Comparison of ENCODE assay signal across 9 cellular contexts in the genomic region with DNA sequence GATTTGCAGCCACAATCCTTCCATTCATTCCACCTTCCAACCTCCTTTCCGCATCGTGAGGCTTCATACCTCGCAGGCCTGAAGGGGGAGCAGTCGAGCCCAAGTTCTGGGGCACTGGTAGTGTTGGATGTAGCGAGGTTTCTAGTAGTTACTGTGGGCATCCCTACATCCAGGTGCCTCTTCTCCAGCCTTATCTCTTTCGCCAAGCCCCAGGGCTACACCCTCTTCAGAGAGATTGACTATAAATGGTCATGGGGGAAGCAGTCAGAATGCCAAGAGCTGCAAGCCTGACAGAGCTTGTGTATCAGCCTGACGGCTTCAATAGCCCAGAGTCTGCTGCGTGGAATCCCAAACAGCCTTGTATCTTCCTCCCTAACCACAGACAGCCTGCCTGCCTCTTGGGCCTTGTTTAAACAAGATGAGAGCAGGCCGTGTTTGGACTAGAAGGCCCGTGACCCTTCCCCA. TPM values are rescaled to one million over a fixed set of nuclear protein-coding genes. Genes with fewer than 3 reads are reported as not detected.
DNase-seq lines count a peak whose midpoint lies in the region; ATAC-seq and TF ChIP-seq lines count a peak whose summit lies in the region.
"Had no signal": no experiment of that assay in that cellular context is flagged by ENCODE, and none has a peak within 500 bp of the region (broad histone marks: within the 10 kb centered on the region; RNA-seq: fewer than 3 reads in every experiment).

No MANE protein-coding gene starts in this region.

- no peak overlapping the region for H3K4me2 ChIP-seq in OCI-LY1 (ENCODE audit: low read length)

- no peak for ATAC-seq in T-helper 17 cell

- no peaks in the 10 kb centered on the region for H3K4me1 Mint-ChIP-seq in T-helper 17 cell

- H3K9me3 ChIP-seq in OCI-LY1 (ENCODE audit: low read length): no peaks in the 10 kb centered on the region
- no peaks in the 10 kb centered on the region for H3K9me3 ChIP-seq in esophagus muscularis mucosa
- no peaks in the 10 kb centered on the region for H3K9me3 ChIP-seq in T-helper 17 cell (ENCODE audit: control insufficient read depth, low read length, poor library complexity, severe bottlenecking)
- H3K9me3 ChIP-seq in MG63: no peaks in the 10 kb centered on the region

- no peak overlapping the region for H3K9ac ChIP-seq in OCI-LY1 (ENCODE audit: low read length)

- H3K4me3 ChIP-seq in OCI-LY1 (ENCODE audit: low read depth, low read length, poor library complexity, severe bottlenecking) (no peak overlapping the region), esophagus muscularis mucosa (no peak overlapping the region), MG63 (no peak overlapping the region)

- H3K9me2 ChIP-seq in OCI-LY1 (ENCODE audit: low read depth, low read length): no peaks in the 10 kb centered on the region

- H3F3A ChIP-seq in OCI-LY1 (ENCODE audit: insufficient read depth, low read length): no peaks in the 10 kb centered on the region

- TF ChIP-seq EP300 in esophagus muscularis mucosa (IDR thresholded peaks at IDR 0.05): no peak

- H3K27me3 Mint-ChIP-seq in T-helper 17 cell: peaks cover 33% of the 10 kb centered on the region

- H3K4me1 ChIP-seq in OCI-LY1 (ENCODE audit: insufficient read depth, low read length, severe bottlenecking): no peaks in the 10 kb centered on the region
- peaks cover 0 to 97% (median 84%) of the 10 kb centered on the region in 4 donors for H3K4me1 ChIP-seq in esophagus muscularis mucosa

- H3K79me2 ChIP-seq in OCI-LY1 (ENCODE audit: insufficient read depth, low read length): no peaks in the 10 kb centered on the region

- intact Hi-C loops in esophagus muscularis mucosa (cut with DNase I): loop anchor here (2.0 to 5.0 kb wide), 2 partner anchors 44 to 71 kb away; no protein-coding TSS in a partner anchor

- TF ChIP-seq POLR2A in esophagus muscularis mucosa (IDR thresholded peaks at IDR 0.05; ENCODE audit: low read depth): no peak

- no peaks in the 10 kb centered on the region for H3K36me3 ChIP-seq in OCI-LY1 (ENCODE audit: insufficient read depth, low read length)
- no peaks in the 10 kb centered on the region for H3K36me3 ChIP-seq in esophagus muscularis mucosa
- peaks cover 69% of the 10 kb centered on the region for H3K36me3 ChIP-seq in MG63

- H3K4me3 Mint-ChIP-seq in T-helper 17 cell: no peak overlapping the region

- H3K36me3 Mint-ChIP-seq in T-helper 17 cell (ENCODE audit: low read depth): no peaks in the 10 kb centered on the region

- DNase-seq in NCI-H526 (lab: John Stamatoyannopoulos, UW) (peak; percentile 29 to 77), NCI-H526 treated with DMSO at 0.1 percent for 48 hours (lab: John Stamatoyannopoulos, UW) (no peak), esophagus muscularis mucosa (ENCODE audit: extremely low spot score) (no peak), occipital lobe (lab: John Stamatoyannopoulos, UW) (peak; percentile 18), cortex of kidney (lab: John Stamatoyannopoulos, UW) (no peak), T-helper 17 cell (no peak), MG63 (no peak)

- no peaks in the 10 kb centered on the region for H3K27me3 ChIP-seq in OCI-LY1 (ENCODE audit: insufficient read depth, low read length)
- no peaks in the 10 kb centered on the region for H3K27me3 ChIP-seq in esophagus muscularis mucosa
- H3K27me3 ChIP-seq in MG63: no peaks in the 10 kb centered on the region

- no peak overlapping the region for H3K27ac Mint-ChIP-seq in T-helper 17 cell

- 36% methylated on average over 9 of the region's 10 CpGs for WGBS in esophagus muscularis mucosa

- H3K27ac ChIP-seq in OCI-LY1 (ENCODE audit: low read depth, low read length, poor library complexity, severe bottlenecking): no peak overlapping the region
- peak overlapping the region; percentile 73 to 83 (median 78) for H3K27ac ChIP-seq in esophagus muscularis mucosa (replicated peaks in 1 of 4)

- no peak overlapping the region for H2AFZ ChIP-seq in OCI-LY1 (ENCODE audit: low read length)

- TF ChIP-seq CTCF in OCI-LY1 (IDR thresholded peaks at IDR 0.05; ENCODE audit: low read length) (peak; percentile 39; the same call in 1 of the 2 replicates), esophagus muscularis mucosa (IDR thresholded peaks at IDR 0.05) (peak; percentile 49 to 59 (median 57))

- H4K20me1 ChIP-seq in OCI-LY1 (ENCODE audit: insufficient read depth, low read length): no peaks in the 10 kb centered on the region

RNA-seq across cellular contexts. Expression of a gene that starts 28.9 kb away (rescaled TPM):
- total RNA-seq in esophagus muscularis mucosa: 100 to 1,000 TPM; 169 to 215 (median 197) TPM
- 42.0 TPM for total RNA-seq in occipital lobe
- under 1 TPM; 0.26 to 0.67 TPM for total RNA-seq in T-helper 17 cell
- total RNA-seq in MG63 (2014; rRNA removed; shearing (Covaris generic); ENCODE audit: low replicate concordance): 78.3 and 109 TPM in 2 replicates
- total RNA-seq: activated CD8-positive, alpha-beta memory T cell treated with anti-CD3 and anti-CD28 coated beads for 36 hours had no signal

Comparison
In these comparisons a context has a peak if more than half of its experiments do, and no peak if none do; other contexts are left out.
1. DNase-seq: peak in NCI-H526 (2 of 2) and occipital lobe (single experiment); none in NCI-H526 treated with DMSO at 0.1 percent for 48 hours (single experiment), esophagus muscularis mucosa (single experiment), cortex of kidney (single experiment), T-helper 17 cell (0 of 3) and MG63 (single experiment).
2. RNA of a gene that starts 28.9 kb away (total RNA-seq): 169 to 215 TPM in esophagus muscularis mucosa, 78.3 to 109 TPM in MG63 and 42.0 TPM in occipital lobe (single experiment); 0.26 to 0.67 TPM in T-helper 17 cell; every median in the first group is over 10 times any median in the second.